1 cellular context compared by ENCODE assay signal in the genomic region with DNA sequence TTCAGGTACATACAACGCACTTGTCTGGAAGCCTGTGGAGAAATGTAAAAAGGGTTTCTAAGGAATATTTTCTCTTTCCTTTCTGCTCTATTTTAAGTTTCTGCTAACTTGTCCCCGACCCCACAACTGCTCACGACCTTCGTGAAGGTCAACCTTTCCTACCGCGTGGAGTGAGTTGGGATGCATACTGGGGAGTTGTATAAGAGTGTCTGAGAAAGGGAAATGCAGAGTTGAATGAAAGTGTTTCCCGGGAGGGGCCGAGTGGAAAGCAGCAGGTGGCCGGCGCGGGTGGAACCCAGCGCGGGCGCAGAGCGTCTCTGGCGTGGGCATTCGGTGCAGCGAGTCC.
TF ChIP-seq lines count a peak whose summit lies in the region.

No MANE protein-coding gene starts in this region.

TF ChIP-seq in A549, 52 proteins besides CTCF, POLR2A, EP300 and RAD21 (continued from another document):
- TF ChIP-seq SMC3 (IDR thresholded peaks at IDR 0.05) (no peak), POLR2AphosphoS2 (conservative IDR thresholded peaks at IDR 0.05; ENCODE audit: low read length) (no peak), CHD2 (IDR thresholded peaks at IDR 0.05; ENCODE audit: low read length, partially characterized antibody) (no peak), HEYL (CRISPR knock-in tag; IDR thresholded peaks at IDR 0.05) (no peak), HOXB13 (CRISPR knock-in tag; IDR thresholded peaks at IDR 0.05; ENCODE audit: low read depth) (no peak), CEBPB (IDR thresholded peaks at IDR 0.05) (no peak)
- TF ChIP-seq, protein P1, sequence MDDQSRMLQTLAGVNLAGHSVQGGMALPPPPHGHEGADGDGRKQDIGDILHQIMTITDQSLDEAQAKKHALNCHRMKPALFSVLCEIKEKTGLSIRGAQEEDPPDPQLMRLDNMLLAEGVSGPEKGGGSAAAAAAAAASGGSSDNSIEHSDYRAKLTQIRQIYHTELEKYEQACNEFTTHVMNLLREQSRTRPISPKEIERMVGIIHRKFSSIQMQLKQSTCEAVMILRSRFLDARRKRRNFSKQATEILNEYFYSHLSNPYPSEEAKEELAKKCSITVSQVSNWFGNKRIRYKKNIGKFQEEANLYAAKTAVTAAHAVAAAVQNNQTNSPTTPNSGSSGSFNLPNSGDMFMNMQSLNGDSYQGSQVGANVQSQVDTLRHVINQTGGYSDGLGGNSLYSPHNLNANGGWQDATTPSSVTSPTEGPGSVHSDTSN (IDR thresholded peaks at IDR 0.05): no peak
